In genomic region chr20:57195023-57195758, GRCh38 we compare ENCODE assay signal across 13 cellular contexts.
DNase-seq lines count a peak whose midpoint lies in the region; ATAC-seq and TF ChIP-seq lines count a peak whose summit lies in the region.
"Had no signal": no experiment of that assay in that cellular context is flagged by ENCODE, and none has a peak within 500 bp of the region (broad histone marks: within the 10 kb centered on the region; RNA-seq: fewer than 3 reads in every experiment).

No MANE protein-coding gene starts in this region.

- H3K9ac ChIP-seq in adipocyte (ENCODE audit: low read length): no peak overlapping the region

- no peaks in the 10 kb centered on the region for H3K36me3 ChIP-seq in adipocyte (ENCODE audit: control insufficient read depth, insufficient read depth, low read length, severe bottlenecking)
- H3K36me3 ChIP-seq in esophagus squamous epithelium: peaks cover 0 to 59% (median 0%) of the 10 kb centered on the region in 3 donors
- H3K36me3 ChIP-seq: heart right ventricle had no signal

- 53 to 64% methylated on average over 21 of the region's 24 CpGs for WGBS in esophagus squamous epithelium, 2 donors

- H3K4me3 ChIP-seq in adipocyte (ENCODE audit: low read length) (no peak overlapping the region), foreskin fibroblast (ENCODE audit: low read depth in 1 of 2, low read length in 2 of 2) (no peak overlapping the region), esophagus squamous epithelium (no peak overlapping the region)
- H3K4me3 ChIP-seq: heart right ventricle had no signal

- intact Hi-C loops in esophagus squamous epithelium (cut with DNase I): no loop called here

- peaks cover 18% of the 10 kb centered on the region for H3K4me1 ChIP-seq in adipocyte (ENCODE audit: control insufficient read depth, insufficient read depth, low read length)
- peaks cover 0 to 22% (median 3%) of the 10 kb centered on the region in 3 donors for H3K4me1 ChIP-seq in esophagus squamous epithelium
- H3K4me1 ChIP-seq: heart right ventricle had no signal

- H3K9me3 ChIP-seq in adipocyte (ENCODE audit: control insufficient read depth, low read length) (no peaks in the 10 kb centered on the region), esophagus squamous epithelium (no peaks in the 10 kb centered on the region)
- H3K9me3 ChIP-seq: heart right ventricle had no signal

- TF ChIP-seq POLR2A in esophagus squamous epithelium (IDR thresholded peaks at IDR 0.05): no peak

- no peak for TF ChIP-seq CTCF in foreskin fibroblast (IDR thresholded peaks at IDR 0.05; ENCODE audit: low read depth, low read length)
- TF ChIP-seq CTCF in esophagus squamous epithelium (IDR thresholded peaks at IDR 0.05): no peak

- H3K27me3 ChIP-seq in adipocyte (replicated peaks; ENCODE audit: control insufficient read depth, insufficient read depth, low read length) (peaks cover 30% of the 10 kb centered on the region), esophagus squamous epithelium (peaks cover 0 to 41% (median 0%) of the 10 kb centered on the region in 4 donors)

- no peak for ATAC-seq in GM21737 (IDR thresholded peaks at IDR 0.05; ENCODE audit: unreplicated experiment)
- no peak for ATAC-seq in GM21390 (IDR thresholded peaks at IDR 0.05; ENCODE audit: unreplicated experiment)
- ATAC-seq: activated CD4-positive, alpha-beta T cell treated with anti-CD3 and anti-CD28 coated beads for 36 hours had no signal

- H3K27ac ChIP-seq in esophagus squamous epithelium: no peak overlapping the region
- H3K27ac ChIP-seq: heart right ventricle had no signal

- DNase-seq in AG08395 (ENCODE audit: low spot score) (peak; percentile 86), GM04503 (ENCODE audit: low read depth) (peak; percentile 50), adipocyte (ENCODE audit: low read depth) (peak; percentile 81), foreskin fibroblast (peak; percentile 64 to 82), superior temporal gyrus (ENCODE audit: extremely low spot score) (no peak), esophagus squamous epithelium (lab: John Stamatoyannopoulos, UW) (no peak)
- DNase-seq: activated CD4-positive, alpha-beta T cell treated with anti-CD3 and anti-CD28 coated beads for 36 hours; heart right ventricle; MM.1S; NCI-H2029 treated with DMSO at 0.1 percent for 48 hours; stimulated activated CD4-positive, alpha-beta T cell treated with anti-CD3 and anti-CD28 coated beads, Interleukin-12 subunit alpha, Interleukin-12 subunit beta, amount 100 ng/mL, for 4 hours had no signal

Comparison
In these comparisons a context has a peak if more than half of its experiments do, and no peak if none do; other contexts are left out.
1. DNase-seq: peak in AG08395 (single experiment), GM04503 (single experiment), adipocyte (single experiment) and foreskin fibroblast (2 of 2); none in superior temporal gyrus (single experiment) and esophagus squamous epithelium (single experiment).